ENCODE assay signal across 24 cellular contexts in the genomic region with DNA sequence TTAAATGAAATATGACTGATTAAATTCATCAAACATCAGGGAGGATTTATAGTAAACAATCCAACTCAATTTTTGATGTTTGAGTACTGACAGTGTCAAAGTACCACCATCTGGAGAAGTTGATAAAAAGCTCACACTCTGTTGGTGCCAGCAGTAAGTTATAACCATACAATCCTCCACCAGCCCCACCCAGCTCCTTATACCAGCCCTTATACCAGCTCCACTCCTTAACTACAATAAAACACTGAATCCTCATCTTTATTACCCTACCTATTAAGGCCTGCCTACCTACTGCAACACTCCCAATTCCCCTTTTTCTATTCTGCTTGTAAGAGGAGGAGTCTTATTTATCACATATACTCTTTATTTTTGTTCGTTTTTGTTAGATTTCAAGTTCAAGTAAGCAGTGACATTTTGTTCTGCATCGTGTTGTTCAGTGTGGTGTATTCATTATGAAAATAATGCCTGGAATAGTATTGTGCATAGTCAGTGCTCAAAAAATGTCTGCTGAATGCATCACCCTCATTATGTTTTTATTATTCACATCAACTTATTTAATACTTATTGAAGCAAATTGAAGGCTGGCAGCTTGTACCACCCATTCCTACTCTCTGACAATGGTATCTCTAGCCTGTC.
DNase-seq lines count a peak whose midpoint lies in the region; ATAC-seq and TF ChIP-seq lines count a peak whose summit lies in the region.
"Had no signal": no experiment of that assay in that cellular context is flagged by ENCODE, and none has a peak within 500 bp of the region (broad histone marks: within the 10 kb centered on the region; RNA-seq: fewer than 3 reads in every experiment).

No MANE protein-coding gene starts in this region.

- CTCF ChIA-PET in WTC11 (lab: Charles Lee): no interaction called here

- POLR2A ChIA-PET in WTC11 (lab: Charles Lee): no interaction called here

- H3K27ac Mint-ChIP-seq in HFFc6 (peak overlapping the region; percentile 58; the same call in 1 of the 2 replicates), WTC11 (no peak overlapping the region)
- H3K27ac Mint-ChIP-seq: activated naive CD8-positive, alpha-beta T cell treated with anti-CD3 and anti-CD28 coated beads, Interleukin-2, amount 50 U/mL, for 24 hours; dendritic cell treated with granulocyte-macrophage colony-stimulating factor and Interleukin-4, amounts not matched to agents 40 ng/mL and 50 ng/mL, for 4 days; IgD-negative memory B cell; naive thymus-derived CD4-positive, alpha-beta T cell; stimulated activated naive B cell treated with anti-CD40 and anti-IgM and Interleukin-4, amounts not matched to agents 10 μg/mL and 1 μg/mL and 100 μg/mL, for 72 hours; T-helper 1 cell treated with Interleukin-12 subunit alpha and Interleukin-12 subunit beta and Interleukin-4 antibody, amounts not matched to agents 30 μg/mL and 1 μg/mL, for 36 hours had no signal

- ATAC-seq in GM21786 (IDR thresholded peaks at IDR 0.05; ENCODE audit: unreplicated experiment) (no peak), WTC11 (no peak)
- ATAC-seq: activated naive CD8-positive, alpha-beta T cell treated with anti-CD3 and anti-CD28 coated beads, Interleukin-2, amount 50 U/mL, for 24 hours; foreskin keratinocyte; left lung; naive thymus-derived CD4-positive, alpha-beta T cell; stimulated activated naive B cell treated with anti-CD40 and anti-IgM and Interleukin-4, amounts not matched to agents 10 μg/mL and 1 μg/mL and 100 μg/mL, for 72 hours had no signal

- peak overlapping the region; percentile 66 for H3K27ac ChIP-seq in 22Rv1
- H3K27ac ChIP-seq: C4-2B, foreskin keratinocyte, hepatocyte, left lung had no signal

- H3K27me3 Mint-ChIP-seq in HFFc6 (ENCODE audit: insufficient read depth) (no peaks in the 10 kb centered on the region; the same call in 1 of the 2 replicates), WTC11 (ENCODE audit: low read depth) (no peaks in the 10 kb centered on the region; the same call in 1 of the 2 replicates)
- H3K27me3 Mint-ChIP-seq: activated naive CD8-positive, alpha-beta T cell treated with anti-CD3 and anti-CD28 coated beads, Interleukin-2, amount 50 U/mL, for 24 hours; dendritic cell treated with granulocyte-macrophage colony-stimulating factor and Interleukin-4, amounts not matched to agents 40 ng/mL and 50 ng/mL, for 4 days; IgD-negative memory B cell; naive thymus-derived CD4-positive, alpha-beta T cell; stimulated activated naive B cell treated with anti-CD40 and anti-IgM and Interleukin-4, amounts not matched to agents 10 μg/mL and 1 μg/mL and 100 μg/mL, for 72 hours had no signal

- no peaks in the 10 kb centered on the region; the same call in 1 of the 2 replicates for H3K4me1 Mint-ChIP-seq in HFFc6 (ENCODE audit: low read depth)
- H3K4me1 Mint-ChIP-seq in WTC11: no peaks in the 10 kb centered on the region
- H3K4me1 Mint-ChIP-seq: activated naive CD8-positive, alpha-beta T cell treated with anti-CD3 and anti-CD28 coated beads, Interleukin-2, amount 50 U/mL, for 24 hours; IgD-negative memory B cell; naive thymus-derived CD4-positive, alpha-beta T cell; stimulated activated naive B cell treated with anti-CD40 and anti-IgM and Interleukin-4, amounts not matched to agents 10 μg/mL and 1 μg/mL and 100 μg/mL, for 72 hours had no signal

- H3K4me3 Mint-ChIP-seq in HFFc6: no peak overlapping the region; the same call in 1 of the 2 replicates
- no peak overlapping the region for H3K4me3 Mint-ChIP-seq in WTC11
- H3K4me3 Mint-ChIP-seq: activated naive CD8-positive, alpha-beta T cell treated with anti-CD3 and anti-CD28 coated beads, Interleukin-2, amount 50 U/mL, for 24 hours; dendritic cell treated with granulocyte-macrophage colony-stimulating factor and Interleukin-4, amounts not matched to agents 40 ng/mL and 50 ng/mL, for 4 days; IgD-negative memory B cell; naive thymus-derived CD4-positive, alpha-beta T cell; stimulated activated naive B cell treated with anti-CD40 and anti-IgM and Interleukin-4, amounts not matched to agents 10 μg/mL and 1 μg/mL and 100 μg/mL, for 72 hours; T-helper 1 cell treated with Interleukin-12 subunit alpha and Interleukin-12 subunit beta and Interleukin-4 antibody, amounts not matched to agents 30 μg/mL and 1 μg/mL, for 36 hours had no signal

- H3K9me3 Mint-ChIP-seq in HFFc6 (peaks cover 9% of the 10 kb centered on the region), WTC11 (peaks cover 17% of the 10 kb centered on the region)
- H3K9me3 Mint-ChIP-seq: activated naive CD8-positive, alpha-beta T cell treated with anti-CD3 and anti-CD28 coated beads, Interleukin-2, amount 50 U/mL, for 24 hours; T-helper 1 cell treated with Interleukin-12 subunit alpha and Interleukin-12 subunit beta and Interleukin-4 antibody, amounts not matched to agents 30 μg/mL and 1 μg/mL, for 36 hours had no signal

- no peak for DNase-seq in HFFc6
- peak; percentile 24 for DNase-seq in amniotic epithelial cell (ENCODE audit: low read depth)
- peak; percentile 6 for DNase-seq in fibroblast of the conjunctiva (ENCODE audit: low read depth)
- DNase-seq in LoVo (ENCODE audit: low spot score): no peak
- DNase-seq in WTC11 (ENCODE audit: low spot score): no peak
- no peak for DNase-seq in cerebellum (ENCODE audit: low spot score)
- DNase-seq: activated effector memory CD4-positive, alpha-beta T cell treated with anti-CD3 and anti-CD28 coated beads, Interleukin-2, amount 50 U/mL, for 16 hours; activated naive CD8-positive, alpha-beta T cell treated with anti-CD3 and anti-CD28 coated beads, Interleukin-2, amount 50 U/mL, for 24 hours; foreskin keratinocyte; left lung; naive thymus-derived CD4-positive, alpha-beta T cell; NCI-H1436 treated with DMSO at 0.1 percent for 48 hours; NCI-H2107; NCI-H510A; NK-92 treated with Interleukin-12 subunit alpha and Interleukin-12 subunit beta, amount 100 ng/mL, for 24 hours; stimulated activated CD4-positive, alpha-beta T cell treated with anti-CD3 and anti-CD28 coated beads, Interleukin-2, amount 100 ng/mL, for 48 hours; stimulated activated naive B cell treated with anti-CD40 and anti-IgM and Interleukin-4, amounts not matched to agents 10 μg/mL and 1 μg/mL and 100 μg/mL, for 72 hours had no signal

- no peaks in the 10 kb centered on the region for H3K36me3 Mint-ChIP-seq in HFFc6 (ENCODE audit: low read depth)
- peaks cover 3% of the 10 kb centered on the region for H3K36me3 Mint-ChIP-seq in WTC11
- H3K36me3 Mint-ChIP-seq: IgD-negative memory B cell; naive thymus-derived CD4-positive, alpha-beta T cell; stimulated activated naive B cell treated with anti-CD40 and anti-IgM and Interleukin-4, amounts not matched to agents 10 μg/mL and 1 μg/mL and 100 μg/mL, for 72 hours had no signal

- no peak for TF ChIP-seq CTCF in 22Rv1 (IDR thresholded peaks at IDR 0.05)
- TF ChIP-seq CTCF in HFFc6 (IDR thresholded peaks at IDR 0.05): no peak
- no peak for TF ChIP-seq CTCF in WTC11 (IDR thresholded peaks at IDR 0.05)

TF ChIP-seq in WTC11, 78 proteins besides CTCF, POLR2A, EP300 and RAD21:
- no peak for TF ChIP-seq ZNF138 (CRISPR knock-in tag; conservative IDR thresholded peaks at IDR 0.05)
- TF ChIP-seq CREB1 (CRISPR knock-in tag; IDR thresholded peaks at IDR 0.05): no peak

Comparison
In these comparisons a context has a peak if more than half of its experiments do, and no peak if none do; other contexts are left out.
1. DNase-seq: peak in amniotic epithelial cell (single experiment) and fibroblast of the conjunctiva (single experiment); none in HFFc6 (single experiment), LoVo (single experiment), WTC11 (single experiment) and cerebellum (single experiment).